ENCODE assay signal across 8 cellular contexts in the genomic region with DNA sequence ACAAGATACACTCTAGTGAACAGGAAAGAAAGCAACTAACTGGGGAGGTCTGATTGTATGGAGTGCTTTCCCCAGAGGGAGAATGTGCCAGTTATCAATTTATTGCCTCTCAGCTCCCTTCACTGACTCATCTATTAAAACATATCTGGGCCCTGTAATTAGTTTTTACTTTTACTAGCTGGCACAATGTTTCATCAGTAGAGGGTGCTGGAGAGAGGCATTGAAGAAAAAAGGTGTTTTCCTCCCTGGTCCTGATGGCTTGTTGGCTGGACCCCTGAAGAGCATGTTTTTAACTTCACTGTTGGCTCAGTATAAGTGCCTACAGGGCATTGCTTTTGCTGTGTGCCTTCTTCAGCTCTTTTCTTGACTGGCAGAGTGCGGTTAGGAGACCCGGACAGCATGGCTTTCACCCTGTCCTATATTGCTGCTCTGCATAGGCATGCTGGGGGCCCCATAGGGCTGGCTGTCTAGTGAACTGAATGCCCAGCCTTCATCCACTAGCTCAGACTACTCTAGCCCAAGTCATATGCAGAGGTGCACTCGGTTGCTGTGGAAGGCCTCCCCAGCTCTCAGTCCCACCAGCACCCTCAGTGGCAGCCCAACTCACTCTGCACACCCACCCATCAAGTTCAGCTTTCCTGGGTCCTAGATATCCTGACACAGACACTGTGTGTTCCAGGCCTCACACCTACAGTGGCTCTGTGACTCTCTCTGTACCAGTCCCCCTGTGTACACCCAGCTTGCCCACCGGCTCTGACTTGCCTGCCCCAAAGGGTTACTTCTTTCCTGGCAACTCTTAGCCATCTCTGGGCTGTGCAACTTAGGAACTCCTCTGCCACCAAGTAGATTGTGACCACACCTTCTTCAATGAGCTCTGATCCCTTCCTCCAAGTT.
DNase-seq lines count a peak whose midpoint lies in the region; ATAC-seq and TF ChIP-seq lines count a peak whose summit lies in the region.

No MANE protein-coding gene starts in this region.

- peaks cover 4% of the 10 kb centered on the region for H3K36me3 Mint-ChIP-seq in activated T-helper 1 cell treated with anti-CD3 and anti-CD28 coated beads, Interleukin-12 subunit alpha, Interleukin-12 subunit beta, Interleukin-2, Interleukin-4 antibody, amounts not matched to agents 30 ng/mL and 10 ng/mL and 1 ng/mL, durations not matched to agents 14 hours and 24 hours and 36 hours (ENCODE audit: low read depth)
- no peaks in the 10 kb centered on the region for H3K36me3 Mint-ChIP-seq in natural killer cell

- no peaks in the 10 kb centered on the region for H3K9me3 Mint-ChIP-seq in activated T-helper 1 cell treated with anti-CD3 and anti-CD28 coated beads, Interleukin-12 subunit alpha, Interleukin-12 subunit beta, Interleukin-2, Interleukin-4 antibody, amounts not matched to agents 30 ng/mL and 10 ng/mL and 1 ng/mL, durations not matched to agents 14 hours and 24 hours and 36 hours
- no peaks in the 10 kb centered on the region for H3K9me3 Mint-ChIP-seq in natural killer cell

- TF ChIP-seq EP300 in ovary (IDR thresholded peaks at IDR 0.05), result no peak

- WGBS in ovary, 3 donors, result 97 to 98% (median 97%) methylated on average over 4 of the region's 4 CpGs

- POLR2A ChIA-PET in HEK293T (lab: Yijun Ruan, JAX), result interaction anchor here (0.8 kb wide), 1 partner anchor 467 kb away, joined by 3 read pairs; no protein-coding TSS in a partner anchor

- peaks cover 20% of the 10 kb centered on the region for H3K4me1 Mint-ChIP-seq in activated T-helper 1 cell treated with anti-CD3 and anti-CD28 coated beads, Interleukin-12 subunit alpha, Interleukin-12 subunit beta, Interleukin-2, Interleukin-4 antibody, amounts not matched to agents 30 ng/mL and 10 ng/mL and 1 ng/mL, durations not matched to agents 14 hours and 24 hours and 36 hours (ENCODE audit: low read depth)
- H3K4me1 Mint-ChIP-seq in natural killer cell, result peaks cover 33 to 39% of the 10 kb centered on the region in 2 donors

- H3K27ac ChIP-seq in ovary, result no peak overlapping the region

- no peaks in the 10 kb centered on the region for H3K27me3 ChIP-seq in ovary

- H3K4me3 Mint-ChIP-seq in activated T-helper 1 cell treated with anti-CD3 and anti-CD28 coated beads, Interleukin-12 subunit alpha, Interleukin-12 subunit beta, Interleukin-2, Interleukin-4 antibody, amounts not matched to agents 30 ng/mL and 10 ng/mL and 1 ng/mL, durations not matched to agents 14 hours and 24 hours and 36 hours, result peak overlapping the region; percentile 40
- H3K4me3 Mint-ChIP-seq in natural killer cell, result no peak overlapping the region

- H3K4me3 ChIP-seq in GM12875 (ENCODE audit: low read depth, low read length) (no peak overlapping the region), ovary (no peak overlapping the region)

- TF ChIP-seq POLR2A in ovary (IDR thresholded peaks at IDR 0.05), result no peak

- CTCF ChIA-PET in HEK293T (lab: Yijun Ruan, JAX), result no interaction called here

- ATAC-seq in natural killer cell, result no peak
- no peak for ATAC-seq in HG02852 (IDR thresholded peaks at IDR 0.05; ENCODE audit: unreplicated experiment)
- ATAC-seq in HG03039 (IDR thresholded peaks at IDR 0.05; ENCODE audit: unreplicated experiment), result no peak

- peak; percentile 44; the same call in 1 of the 2 replicates for TF ChIP-seq CTCF in GM12875 (IDR thresholded peaks at IDR 0.05; ENCODE audit: borderline replicate concordance, insufficient read depth, low read depth, low read length)
- TF ChIP-seq CTCF in natural killer cell (IDR thresholded peaks at IDR 0.05), result no peak
- TF ChIP-seq CTCF in ovary (IDR thresholded peaks at IDR 0.05), result no peak

- DNase-seq in HEK293T (ENCODE audit: extremely low spot score) (peak; percentile 14), natural killer cell (no peak), NOMO-1 treated with dmso at 0.1 percent for 144 hours (lab: John Stamatoyannopoulos, UW; ENCODE audit: unreplicated experiment) (no peak), ovary (no peak)
- DNase-seq in activated T-helper 1 cell treated with anti-CD3 and anti-CD28 coated beads, Interleukin-12 subunit alpha, Interleukin-12 subunit beta, Interleukin-2, Interleukin-4 antibody, amounts not matched to agents 30 ng/mL and 10 ng/mL and 1 ng/mL, durations not matched to agents 14 hours and 24 hours and 36 hours (ENCODE audit: low spot score), result no peak

- H3K27me3 Mint-ChIP-seq in activated T-helper 1 cell treated with anti-CD3 and anti-CD28 coated beads, Interleukin-12 subunit alpha, Interleukin-12 subunit beta, Interleukin-2, Interleukin-4 antibody, amounts not matched to agents 30 ng/mL and 10 ng/mL and 1 ng/mL, durations not matched to agents 14 hours and 24 hours and 36 hours (ENCODE audit: insufficient read depth), result no peaks in the 10 kb centered on the region
- H3K27me3 Mint-ChIP-seq in natural killer cell (ENCODE audit: low read depth in 2 of 2), result no peaks in the 10 kb centered on the region

- no peaks in the 10 kb centered on the region for H3K4me1 ChIP-seq in ovary (ENCODE audit: insufficient read depth)

- peak overlapping the region; percentile 64 for H3K27ac Mint-ChIP-seq in activated T-helper 1 cell treated with anti-CD3 and anti-CD28 coated beads, Interleukin-12 subunit alpha, Interleukin-12 subunit beta, Interleukin-2, Interleukin-4 antibody, amounts not matched to agents 30 ng/mL and 10 ng/mL and 1 ng/mL, durations not matched to agents 14 hours and 24 hours and 36 hours
- peak overlapping the region; percentile 61 to 75 for H3K27ac Mint-ChIP-seq in natural killer cell

- no peaks in the 10 kb centered on the region for H3K9me3 ChIP-seq in ovary

- intact Hi-C loops in activated T-helper 1 cell treated with anti-CD3 and anti-CD28 coated beads, Interleukin-12 subunit alpha, Interleukin-12 subunit beta, Interleukin-2, Interleukin-4 antibody, amounts not matched to agents 30 ng/mL and 10 ng/mL and 1 ng/mL, durations not matched to agents 14 hours and 24 hours and 36 hours (cut with micrococcal nuclease), result loop anchor here (2.0 to 10.0 kb wide), 3 partner anchors 62 to 268 kb away; a partner anchor contains a TSS
- intact Hi-C loops in natural killer cell (cut with micrococcal nuclease) (no loop called here), ovary (cut with DNase I) (no loop called here)

- no peaks in the 10 kb centered on the region for H3K36me3 ChIP-seq in ovary

TF ChIP-seq in HEK293T, 16 proteins besides CTCF, POLR2A, EP300 and RAD21:
- TF ChIP-seq SUZ12 (IDR thresholded peaks at IDR 0.05) (no peak), SP1 (IDR thresholded peaks at IDR 0.05) (no peak), ARNT (IDR thresholded peaks at IDR 0.05) (no peak), ZNF384 (IDR thresholded peaks at IDR 0.05) (no peak)
TF ChIP-seq in HEK293T: peak in this region for 0.
